In the genomic region with DNA sequence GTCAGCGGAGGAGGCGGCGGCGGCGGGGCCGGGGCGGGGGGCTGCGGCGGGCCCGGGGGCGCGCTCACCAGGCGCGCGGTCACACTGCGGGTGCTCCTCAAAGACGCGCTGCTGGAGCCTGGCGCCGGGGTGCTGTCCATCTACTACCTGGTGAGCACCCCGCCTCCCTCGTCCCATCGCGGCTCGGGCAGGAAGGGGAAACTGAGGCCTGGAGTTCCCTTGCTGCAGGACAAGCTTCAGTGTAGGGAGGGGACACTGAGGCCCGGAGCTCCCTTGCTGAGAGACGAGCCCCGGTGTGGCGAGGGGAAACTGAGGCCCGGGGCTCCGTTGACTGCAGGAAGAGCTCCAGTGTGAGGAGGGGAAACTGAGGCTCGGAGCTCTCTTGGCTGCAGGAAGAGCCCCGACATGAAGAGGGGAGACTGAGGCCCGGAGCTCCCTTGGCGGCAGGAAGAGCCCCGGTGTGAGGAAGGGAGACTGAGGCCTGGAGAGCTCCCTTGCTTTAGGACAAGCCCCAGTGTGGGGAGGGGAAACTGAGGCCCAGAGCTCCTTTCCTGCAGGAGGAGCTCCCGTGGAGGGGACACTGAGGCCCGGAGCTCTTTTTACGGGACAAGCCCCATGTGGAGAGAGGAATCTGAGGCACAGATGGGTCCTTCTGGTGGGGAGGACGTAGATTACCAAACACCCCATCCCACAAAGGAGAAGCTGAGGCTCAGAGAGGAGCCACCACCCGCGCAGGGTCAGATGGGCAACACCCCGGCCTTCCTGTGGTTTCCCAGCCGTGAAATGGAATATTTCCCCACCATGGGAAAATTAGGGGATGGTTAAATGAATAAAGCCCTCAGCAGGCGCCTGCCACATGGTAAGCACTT, we compare ENCODE assay signal across 9 cellular contexts. TPM values are rescaled to one million over a fixed set of nuclear protein-coding genes. Genes with fewer than 3 reads are reported as not detected.
A peak's percentile ranks its signal among the peaks of the same experiment; 100 is the strongest.
DNase-seq lines count a peak whose midpoint lies in the region; TF ChIP-seq lines count a peak whose summit lies in the region.
"Had no signal": no experiment of that assay in that cellular context is flagged by ENCODE, and none has a peak within 500 bp of the region (broad histone marks: within the 10 kb centered on the region; RNA-seq: fewer than 3 reads in every experiment).

No MANE protein-coding gene starts in this region.

- TF ChIP-seq CTCF in GM12865 (IDR thresholded peaks at IDR 0.05; ENCODE audit: insufficient read depth, low read depth, low read length, missing control alignments) (no peak), fibroblast of lung (conservative IDR thresholded peaks at IDR 0.05 in 1 of 2, IDR thresholded peaks at IDR 0.05 in 1 of 2; ENCODE audit: low read depth in 1 of 2, low read length in 2 of 2) (no peak), retinal pigment epithelial cell (conservative IDR thresholded peaks at IDR 0.05; ENCODE audit: low read depth, low read length) (no peak)

- H3K9ac ChIP-seq in fibroblast of lung (ENCODE audit: insufficient read depth, low read length), result peak overlapping the region; percentile 16

- DNase-seq in GM12865 (ENCODE audit: low read depth), result no peak
- peak; percentile 25 for DNase-seq in RPMI8226
- no peak for DNase-seq in fibroblast of lung (ENCODE audit: low read depth in 2 of 2)
- no peak for DNase-seq in retinal pigment epithelial cell (ENCODE audit: low read depth)
- DNase-seq in NCI-H2171 (lab: John Stamatoyannopoulos, UW), result no peak
- no peak for DNase-seq in T-helper 9 cell
- DNase-seq in DMS 273 treated with DMSO at 0.1 percent for 48 hours (lab: John Stamatoyannopoulos, UW), result no peak
- no peak for DNase-seq in activated effector memory CD4-positive, alpha-beta T cell treated with anti-CD3 and anti-CD28 coated beads, Interleukin-2, amount 50 U/mL, for 16 hours

- no peaks in the 10 kb centered on the region for H4K20me1 ChIP-seq in fibroblast of lung (ENCODE audit: control insufficient read depth, extremely low read depth, insufficient read depth, low read length)

- no peaks in the 10 kb centered on the region for H3K27me3 ChIP-seq in fibroblast of lung (ENCODE audit: control insufficient read depth, insufficient read depth, low read length)

- peaks cover 6% of the 10 kb centered on the region for H3K4me1 ChIP-seq in fibroblast of lung (ENCODE audit: control insufficient read depth, extremely low read depth, insufficient read depth, low read length)

- H3K4me3 ChIP-seq in GM12865 (ENCODE audit: low read depth, low read length) (peak overlapping the region; percentile 78), fibroblast of lung (replicated peaks in 1 of 4; ENCODE audit: control extremely low read depth in 1 of 4, insufficient read depth in 1 of 4, low read depth in 3 of 4, low read length in 4 of 4) (peak overlapping the region; percentile 50 to 75 (median 54)), retinal pigment epithelial cell (ENCODE audit: low read length) (peak overlapping the region; percentile 59)

- peak overlapping the region; percentile 85 for H3K4me2 ChIP-seq in fibroblast of lung (ENCODE audit: extremely low read depth, insufficient read depth, low read length)

- H3K9me3 ChIP-seq in fibroblast of lung (ENCODE audit: control insufficient read depth, insufficient read depth, low read depth, low read length), result no peaks in the 10 kb centered on the region

- H3K79me2 ChIP-seq in fibroblast of lung (ENCODE audit: control insufficient read depth, insufficient read depth, low read length), result no peaks in the 10 kb centered on the region

- H3K27ac ChIP-seq in fibroblast of lung (ENCODE audit: insufficient read depth, low read length), result no peak overlapping the region

- no peaks in the 10 kb centered on the region for H3K36me3 ChIP-seq in fibroblast of lung (ENCODE audit: control insufficient read depth, insufficient read depth, low read length)

- no peak overlapping the region for H2AFZ ChIP-seq in fibroblast of lung (ENCODE audit: low read length)

RNA-seq across cellular contexts. Expression of a gene that starts 0.7 kb away (rescaled TPM):
- total RNA-seq in fibroblast of lung, result 6.4 and 7.1 TPM in 2 replicates
- 2.7 and 3.8 TPM in 2 replicates for polyA plus RNA-seq in fibroblast of lung
- polyA plus RNA-seq in fibroblast of lung (2012), result 10.1 and 17.1 TPM in 2 replicates
- polyA minus RNA-seq in fibroblast of lung (ENCODE audit: low replicate concordance), result 12.2 and 19.9 TPM in 2 replicates

RNA-seq across cellular contexts. Expression of a gene that starts 5.5 kb away (rescaled TPM):
- total RNA-seq in fibroblast of lung, result 4.4 and 4.8 TPM in 2 replicates
- 1.7 and 2.2 TPM in 2 replicates for polyA plus RNA-seq in fibroblast of lung
- 2.1 and 3.3 TPM in 2 replicates for polyA plus RNA-seq in fibroblast of lung (2012)
- 5.4 and 9.2 TPM in 2 replicates for polyA minus RNA-seq in fibroblast of lung (ENCODE audit: low replicate concordance)

RNA-seq across cellular contexts. Expression of a gene that starts 39.7 kb away (rescaled TPM):
- total RNA-seq in fibroblast of lung, result 8.7 and 10.1 TPM in 2 replicates
- 4.6 and 7.1 TPM in 2 replicates for polyA plus RNA-seq in fibroblast of lung
- polyA plus RNA-seq in fibroblast of lung (2012), result 6.1 and 10.1 TPM in 2 replicates
- polyA minus RNA-seq in fibroblast of lung (ENCODE audit: low replicate concordance), result 8.3 and 13.4 TPM in 2 replicates

RNA-seq across cellular contexts. Expression of a gene that starts 41.9 kb away (rescaled TPM):
- total RNA-seq in fibroblast of lung, result not detected in 2 replicates
- not detected in 2 replicates for polyA plus RNA-seq in fibroblast of lung
- polyA plus RNA-seq in fibroblast of lung (2012), result not detected in 2 replicates
- not detected in 2 replicates for polyA minus RNA-seq in fibroblast of lung (ENCODE audit: low replicate concordance)
- total RNA-seq: HT1080 had no signal

RNA-seq across cellular contexts. Expression of a gene that starts 56.3 kb away (rescaled TPM):
- total RNA-seq in fibroblast of lung, result 20.3 and 23.9 TPM in 2 replicates
- 44.9 and 58.7 TPM in 2 replicates for polyA plus RNA-seq in fibroblast of lung
- 92.8 and 124 TPM in 2 replicates for polyA plus RNA-seq in fibroblast of lung (2012)
- polyA minus RNA-seq in fibroblast of lung (ENCODE audit: low replicate concordance), result 77.1 and 80.1 TPM in 2 replicates
